In genomic region chr15:70101459-70102113, GRCh38 we compare ENCODE assay signal across 9 cellular contexts. TPM values are rescaled to one million over a fixed set of nuclear protein-coding genes. Genes with fewer than 3 reads are reported as not detected.
DNase-seq lines count a peak whose midpoint lies in the region; ATAC-seq and TF ChIP-seq lines count a peak whose summit lies in the region.
"Had no signal": no experiment of that assay in that cellular context is flagged by ENCODE, and none has a peak within 500 bp of the region (broad histone marks: within the 10 kb centered on the region; RNA-seq: fewer than 3 reads in every experiment).

No MANE protein-coding gene starts in this region.

- H3K27ac ChIP-seq in colonic mucosa = peak overlapping the region; percentile 29

- H3K27me3 ChIP-seq in colonic mucosa = no peaks in the 10 kb centered on the region

- TF ChIP-seq CTCF in colonic mucosa (IDR thresholded peaks at IDR 0.05) = no peak

- no peaks in the 10 kb centered on the region for H3K36me3 ChIP-seq in colonic mucosa

- H3K4me3 ChIP-seq in colonic mucosa = no peak overlapping the region

- peak overlapping the region in 1 of 4 donors; percentile 96 for H3K4me3 Mint-ChIP-seq in IgD-negative memory B cell

- intact Hi-C loops in colonic mucosa (cut with DNase I) = loop anchor here (10.0 kb wide), 1 partner anchor 163 kb away; no protein-coding TSS in a partner anchor

- peak overlapping the region in 2 of 3 donors; percentile 31 to 97 for H3K27ac Mint-ChIP-seq in IgD-negative memory B cell

- H3K36me3 Mint-ChIP-seq in IgD-negative memory B cell = no peaks in the 10 kb centered on the region

- no peaks in the 10 kb centered on the region for H3K9me3 ChIP-seq in colonic mucosa

- peak; percentile 70 for DNase-seq in AG20443 (ENCODE audit: low spot score)
- peak; percentile 51 to 77 for DNase-seq in NOMO-1 (lab: John Stamatoyannopoulos, UW; ENCODE audit: unreplicated experiment in 2 of 2)
- peak; percentile 74 for DNase-seq in colonic mucosa
- peak; percentile 93 to 94 for DNase-seq in lung microvascular endothelial cell (ENCODE audit: low read depth in 2 of 2)

- ATAC-seq in GM18873 (IDR thresholded peaks at IDR 0.05; ENCODE audit: low FRiP score, unreplicated experiment) (no peak), HG03442 (IDR thresholded peaks at IDR 0.05; ENCODE audit: unreplicated experiment) (no peak), HG02763 (IDR thresholded peaks at IDR 0.05; ENCODE audit: unreplicated experiment) (no peak)

- H3K9ac ChIP-seq in colonic mucosa (ENCODE audit: low read depth in 2 of 2, low read length in 2 of 2) = peak overlapping the region in 1 of 2 donors; percentile 66

- H3K9me3 Mint-ChIP-seq in IgD-negative memory B cell = no peaks in the 10 kb centered on the region
- H3K9me3 Mint-ChIP-seq: central memory CD8-positive, alpha-beta T cell had no signal

- peaks cover 13% of the 10 kb centered on the region for H3K4me1 ChIP-seq in colonic mucosa

- H3K4me1 Mint-ChIP-seq in IgD-negative memory B cell = peaks cover 15 to 18% (median 15%) of the 10 kb centered on the region in 3 donors

- H3K27me3 Mint-ChIP-seq in IgD-negative memory B cell = peaks cover 26% of the 10 kb centered on the region
- H3K27me3 Mint-ChIP-seq: central memory CD8-positive, alpha-beta T cell had no signal

RNA-seq across cellular contexts. Expression of gene TLE3, which starts 3.9 kb away (rescaled TPM):
- 88.7 TPM for polyA plus RNA-seq in IgD-negative memory B cell
- total RNA-seq in colonic mucosa = 10 to 100 TPM; 65.4 to 85.1 TPM
- total RNA-seq in lung microvascular endothelial cell = 8.3 and 13.3 TPM in 2 replicates
